In genomic region chr2:46039543-46040303, GRCh38 we compare ENCODE assay signal across 13 cellular contexts.
"Had no signal": no experiment of that assay in that cellular context is flagged by ENCODE, and none has a peak within 500 bp of the region (broad histone marks: within the 10 kb centered on the region; RNA-seq: fewer than 3 reads in every experiment).

No MANE protein-coding gene starts in this region.

- H3K4me3 ChIP-seq: ascending aorta, esophagus squamous epithelium, thyroid gland had no signal

- H3K9me3 ChIP-seq: ascending aorta, esophagus squamous epithelium, thyroid gland had no signal

- H3K36me3 ChIP-seq: ascending aorta, esophagus squamous epithelium, thyroid gland had no signal

- H3K27me3 ChIP-seq: ascending aorta, esophagus squamous epithelium, thyroid gland had no signal

- DNase-seq: activated CD4-positive, alpha-beta T cell treated with anti-CD3 and anti-CD28 coated beads, Interleukin-2, amount 10 ng/mL, durations not matched to agents 24 days and 14 days; activated naive CD8-positive, alpha-beta T cell treated with anti-CD3 and anti-CD28 coated beads, Interleukin-2, amount 10 ng/mL, durations not matched to agents 7 days and 5 days; activated T-cell treated with anti-CD3 and anti-CD28 coated beads, Interleukin-2, amount 50 U/mL, for 1 hour; esophagus squamous epithelium; foreskin fibroblast; mammary epithelial cell; nephron progenitor cell; SHP77; stimulated activated CD4-positive, alpha-beta T cell treated with anti-CD3 and anti-CD28 coated beads, Interleukin-4, amount 100 ng/mL, for 4 hours; thyroid gland had no signal

- H3K27ac ChIP-seq: ascending aorta, esophagus squamous epithelium had no signal

- H3K4me1 ChIP-seq: ascending aorta had no signal

- ATAC-seq: SK-N-SH treated with all-trans-retinoic acid at 6 μM for 48 hours, WTC11 had no signal
